Comparison of ENCODE assay signal across 19 cellular contexts in the genomic region with DNA sequence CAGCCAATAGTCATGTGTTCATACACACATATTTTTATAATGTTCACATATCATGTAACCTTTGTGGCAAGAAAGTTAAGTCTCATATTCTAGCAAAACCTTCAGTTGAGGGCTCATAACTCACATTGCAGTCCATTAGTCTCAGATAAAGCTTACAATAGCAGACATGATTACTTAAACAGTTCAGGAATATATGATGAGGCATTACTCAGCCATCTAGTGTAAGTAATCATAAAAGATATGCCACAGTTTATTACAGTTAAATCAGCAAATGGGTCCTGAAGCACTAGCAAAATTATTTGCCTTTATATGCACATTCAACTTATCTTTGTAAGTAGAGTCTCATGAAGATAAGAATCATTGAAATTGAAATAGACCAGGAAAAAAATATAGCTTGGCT.
DNase-seq lines count a peak whose midpoint lies in the region; ATAC-seq, FAIRE-seq and TF ChIP-seq lines count a peak whose summit lies in the region.
"Had no signal": no experiment of that assay in that cellular context is flagged by ENCODE, and none has a peak within 500 bp of the region (broad histone marks: within the 10 kb centered on the region; RNA-seq: fewer than 3 reads in every experiment).

No MANE protein-coding gene starts in this region.

- H2AFZ ChIP-seq in PC-3 (ENCODE audit: low read length) = no peak overlapping the region

- H3K9ac ChIP-seq in PC-3 (ENCODE audit: low read length) = no peak overlapping the region

- H3F3A ChIP-seq in PC-3 (ENCODE audit: low read length, unreplicated experiment) = no peaks in the 10 kb centered on the region

- intact Hi-C loops in PC-3 (cut with micrococcal nuclease) = no loop called here

- no peaks in the 10 kb centered on the region for H3K4me1 ChIP-seq in PC-3 (ENCODE audit: insufficient read depth, low read length)
- H3K4me1 ChIP-seq: BE2C had no signal

- H3K4me2 ChIP-seq in PC-3 (ENCODE audit: low read length) = no peak overlapping the region

- POLR2A ChIA-PET in PC-3 (lab: Charles Lee; ENCODE audit: unreplicated experiment) = no interaction called here

- H3K36me3 ChIP-seq in PC-3 (ENCODE audit: low read depth, low read length) (no peaks in the 10 kb centered on the region), bronchial epithelial cell (ENCODE audit: control insufficient read depth, insufficient read depth, low read length) (no peaks in the 10 kb centered on the region)
- H3K36me3 ChIP-seq: BE2C, MG63 had no signal

- H3K27me3 ChIP-seq in PC-3 (ENCODE audit: low read length) = no peaks in the 10 kb centered on the region
- H3K27me3 ChIP-seq in bronchial epithelial cell (ENCODE audit: control insufficient read depth, insufficient read depth, low read length) = no peaks in the 10 kb centered on the region
- H3K27me3 ChIP-seq: BE2C, MG63 had no signal

- TF ChIP-seq POLR2A in GM12892 (IDR thresholded peaks at IDR 0.05; ENCODE audit: low read depth, low read length) = no peak

- peak; percentile 53 for ATAC-seq in PC-3
- ATAC-seq: HepG2 had no signal

- no peak for FAIRE-seq in bronchial epithelial cell (lab: Jason Lieb, UNC)
- FAIRE-seq in GM12892 (lab: Jason Lieb, UNC) = no peak
- FAIRE-seq: HepG2 had no signal

- CTCF ChIA-PET in PC-3 (lab: Charles Lee) = no interaction called here

- no peaks in the 10 kb centered on the region for H4K20me1 ChIP-seq in PC-3 (ENCODE audit: low read length)

- peak; percentile 1 for DNase-seq in AG09309 (ENCODE audit: low read depth)
- peak; percentile 25 for DNase-seq in PC-3
- peak; percentile 35 for DNase-seq in bronchial epithelial cell (ENCODE audit: low read depth)
- peak; percentile 74 for DNase-seq in iris pigment epithelial cell (ENCODE audit: low read depth)
- no peak for DNase-seq in GM12892 (ENCODE audit: insufficient read length)
- no peak for DNase-seq in activated CD4-positive, alpha-beta T cell treated with anti-CD3 and anti-CD28 coated beads for 1 hour
- no peak for DNase-seq in NK-92 (lab: John Stamatoyannopoulos, UW; ENCODE audit: unreplicated experiment)
- DNase-seq: BE2C; CD4-positive, alpha-beta memory T cell; DMS79 treated with DMSO at 0.1 percent for 48 hours; GF-D8; MG63; NCI-H1092 treated with DMSO at 0.1 percent for 48 hours; NCI-H187; NCI-H2171; NCI-H510A; NK-92 treated with Interleukin-12 subunit alpha and Interleukin-12 subunit beta, amount 100 ng/mL, for 24 hours; OCI-M1 had no signal

- H3K27ac ChIP-seq in PC-3 (ENCODE audit: low read length) = no peak overlapping the region

- TF ChIP-seq CTCF in AG09309 (IDR thresholded peaks at IDR 0.05; ENCODE audit: control insufficient read depth, insufficient read depth, low read depth, low read length, missing control alignments) = no peak
- TF ChIP-seq CTCF in PC-3 (conservative IDR thresholded peaks at IDR 0.05; ENCODE audit: low read depth, low read length) = no peak
- TF ChIP-seq CTCF in bronchial epithelial cell (IDR thresholded peaks at IDR 0.05; ENCODE audit: insufficient read depth, low read length, severe bottlenecking) = no peak

- no peaks in the 10 kb centered on the region for H3K9me3 ChIP-seq in PC-3 (ENCODE audit: low read length)
- H3K9me3 ChIP-seq: BE2C, MG63 had no signal

- no peaks in the 10 kb centered on the region for H3K79me2 ChIP-seq in PC-3 (ENCODE audit: low read length)

- BruUV-seq in PC-3 (replicated peaks; lab: Mats Ljungman, UMichigan) = no TSS peak

- H3K4me3 ChIP-seq in AG09309 (ENCODE audit: control insufficient read depth, low read depth, low read length) (no peak overlapping the region), PC-3 (ENCODE audit: low read length) (no peak overlapping the region), bronchial epithelial cell (ENCODE audit: low read depth, low read length) (no peak overlapping the region)
- H3K4me3 ChIP-seq: MG63 had no signal

- no peaks in the 10 kb centered on the region for H3K9me2 ChIP-seq in PC-3 (replicated peaks; ENCODE audit: low read length)

Comparison
In these comparisons a context has a peak if more than half of its experiments do, and no peak if none do; other contexts are left out.
1. DNase-seq: peak in AG09309 (single experiment), PC-3 (single experiment), bronchial epithelial cell (single experiment) and iris pigment epithelial cell (single experiment); none in GM12892 (single experiment), activated CD4-positive, alpha-beta T cell treated with anti-CD3 and anti-CD28 coated beads for 1 hour (single experiment) and NK-92 (single experiment).